Comparison of ENCODE assay signal across 19 cellular contexts in genomic region chr15:41783272-41783660, GRCh38. TPM values are rescaled to one million over a fixed set of nuclear protein-coding genes. Genes with fewer than 3 reads are reported as not detected.
DNase-seq lines count a peak whose midpoint lies in the region; ATAC-seq and TF ChIP-seq lines count a peak whose summit lies in the region.
"Had no signal": no experiment of that assay in that cellular context is flagged by ENCODE, and none has a peak within 500 bp of the region (broad histone marks: within the 10 kb centered on the region; RNA-seq: fewer than 3 reads in every experiment).

No MANE protein-coding gene starts in this region.

- H3K27me3 ChIP-seq in endodermal cell (ENCODE audit: control insufficient read depth, insufficient read depth, low read length, poor library complexity, severe bottlenecking): no peaks in the 10 kb centered on the region
- H3K27me3 ChIP-seq: BE2C had no signal

- H3K27ac ChIP-seq in endodermal cell (ENCODE audit: low read depth, low read length): no peak overlapping the region
- H3K27ac ChIP-seq: left ventricle myocardium inferior had no signal

- H3K4me3 ChIP-seq in endodermal cell (ENCODE audit: low read length): no peak overlapping the region
- H3K4me3 ChIP-seq: GM23338, left ventricle myocardium inferior, mucosa of descending colon, smooth muscle cell had no signal

- ATAC-seq in activated naive CD8-positive, alpha-beta T cell treated with anti-CD3 and anti-CD28 coated beads, Interleukin-2, amount 10 ng/mL, durations not matched to agents 7 days and 5 days (ENCODE audit: low read depth): no peak
- no peak for ATAC-seq in activated naive CD8-positive, alpha-beta T cell treated with anti-CD3 and anti-CD28 coated beads, Interleukin-2, amount 50 U/mL, for 24 hours
- ATAC-seq in HG03280 (IDR thresholded peaks at IDR 0.05; ENCODE audit: unreplicated experiment): no peak
- ATAC-seq: activated CD4-positive, alpha-beta T cell treated with anti-CD3 and anti-CD28 coated beads for 36 hours; mucosa of descending colon; Right ventricle myocardium inferior had no signal

- no peak overlapping the region for H3K4me3 Mint-ChIP-seq in activated naive CD8-positive, alpha-beta T cell treated with anti-CD3 and anti-CD28 coated beads, Interleukin-2, amount 10 ng/mL, durations not matched to agents 7 days and 5 days
- no peak overlapping the region for H3K4me3 Mint-ChIP-seq in activated naive CD8-positive, alpha-beta T cell treated with anti-CD3 and anti-CD28 coated beads, Interleukin-2, amount 50 U/mL, for 24 hours
- no peak overlapping the region for H3K4me3 Mint-ChIP-seq in endodermal cell
- H3K4me3 Mint-ChIP-seq in type B pancreatic cell: peak overlapping the region; percentile 2
- H3K4me3 Mint-ChIP-seq: activated CD4-positive, alpha-beta T cell treated with anti-CD3 and anti-CD28 coated beads for 36 hours; GM23338 had no signal

- H3K27ac Mint-ChIP-seq in activated naive CD8-positive, alpha-beta T cell treated with anti-CD3 and anti-CD28 coated beads, Interleukin-2, amount 10 ng/mL, durations not matched to agents 7 days and 5 days: peak overlapping the region; percentile 47
- no peak overlapping the region for H3K27ac Mint-ChIP-seq in activated naive CD8-positive, alpha-beta T cell treated with anti-CD3 and anti-CD28 coated beads, Interleukin-2, amount 50 U/mL, for 24 hours
- H3K27ac Mint-ChIP-seq in endodermal cell: peak overlapping the region; percentile 44
- H3K27ac Mint-ChIP-seq in type B pancreatic cell: no peak overlapping the region
- H3K27ac Mint-ChIP-seq: activated CD4-positive, alpha-beta T cell treated with anti-CD3 and anti-CD28 coated beads for 36 hours; GM23338 had no signal

- no peak for DNase-seq in activated naive CD8-positive, alpha-beta T cell treated with anti-CD3 and anti-CD28 coated beads, Interleukin-2, amount 10 ng/mL, durations not matched to agents 7 days and 5 days
- no peak for DNase-seq in activated naive CD8-positive, alpha-beta T cell treated with anti-CD3 and anti-CD28 coated beads, Interleukin-2, amount 50 U/mL, for 24 hours
- DNase-seq in endodermal cell (no peak), type B pancreatic cell (ENCODE audit: extremely low spot score, unreplicated experiment) (no peak), HT-29 (ENCODE audit: low spot score) (no peak)
- DNase-seq: activated CD4-positive, alpha-beta T cell treated with anti-CD3 and anti-CD28 coated beads for 36 hours; activated CD8-positive, alpha-beta memory T cell treated with anti-CD3 and anti-CD28 coated beads, Interleukin-2, amount 50 U/mL, for 4 hours; activated effector memory CD4-positive, alpha-beta T cell treated with Interleukin-2 at 50 U/mL for 16 hours; amniotic stem cell; BE2C; Calu3; left ventricle myocardium inferior; mucosa of descending colon; NCI-H524 treated with DMSO at 0.1 percent for 48 hours; stimulated activated CD4-positive, alpha-beta T cell treated with anti-CD3 and anti-CD28 coated beads, Interleukin-4, amount 100 ng/mL, for 1 hour had no signal

- peaks cover 26% of the 10 kb centered on the region for H3K4me1 Mint-ChIP-seq in activated naive CD8-positive, alpha-beta T cell treated with anti-CD3 and anti-CD28 coated beads, Interleukin-2, amount 10 ng/mL, durations not matched to agents 7 days and 5 days
- peaks cover 27% of the 10 kb centered on the region for H3K4me1 Mint-ChIP-seq in activated naive CD8-positive, alpha-beta T cell treated with anti-CD3 and anti-CD28 coated beads, Interleukin-2, amount 50 U/mL, for 24 hours
- peaks cover 36% of the 10 kb centered on the region for H3K4me1 Mint-ChIP-seq in endodermal cell
- H3K4me1 Mint-ChIP-seq in type B pancreatic cell (ENCODE audit: unreplicated experiment): peaks cover 29% of the 10 kb centered on the region

- POLR2A ChIA-PET in activated naive CD8-positive, alpha-beta T cell treated with anti-CD3 and anti-CD28 coated beads, Interleukin-2, amount 10 ng/mL, durations not matched to agents 7 days and 5 days (lab: Charles Lee): interaction anchor here (1.3 kb wide), 1 partner anchor 9 kb away, joined by 4 read pairs; the partner anchor contains the start of gene MAPKBP1

- H3K9me3 ChIP-seq in endodermal cell (ENCODE audit: control insufficient read depth, low read length): no peaks in the 10 kb centered on the region
- H3K9me3 ChIP-seq: BE2C, left ventricle myocardium inferior, mucosa of descending colon had no signal

- H3K9ac ChIP-seq in endodermal cell (ENCODE audit: extremely low read depth, low read length, poor library complexity, severe bottlenecking): no peak overlapping the region

- H3K27me3 Mint-ChIP-seq in activated naive CD8-positive, alpha-beta T cell treated with anti-CD3 and anti-CD28 coated beads, Interleukin-2, amount 10 ng/mL, durations not matched to agents 7 days and 5 days: no peaks in the 10 kb centered on the region
- H3K27me3 Mint-ChIP-seq in activated naive CD8-positive, alpha-beta T cell treated with anti-CD3 and anti-CD28 coated beads, Interleukin-2, amount 50 U/mL, for 24 hours: no peaks in the 10 kb centered on the region
- H3K27me3 Mint-ChIP-seq in endodermal cell (ENCODE audit: insufficient read depth) (no peaks in the 10 kb centered on the region), type B pancreatic cell (no peaks in the 10 kb centered on the region)
- H3K27me3 Mint-ChIP-seq: activated CD4-positive, alpha-beta T cell treated with anti-CD3 and anti-CD28 coated beads for 36 hours had no signal

- H3K4me1 ChIP-seq in endodermal cell (ENCODE audit: control insufficient read depth, insufficient read depth, low read length): peaks cover 18% of the 10 kb centered on the region

- no peaks in the 10 kb centered on the region for H3K9me3 Mint-ChIP-seq in activated naive CD8-positive, alpha-beta T cell treated with anti-CD3 and anti-CD28 coated beads, Interleukin-2, amount 10 ng/mL, durations not matched to agents 7 days and 5 days
- no peaks in the 10 kb centered on the region for H3K9me3 Mint-ChIP-seq in activated naive CD8-positive, alpha-beta T cell treated with anti-CD3 and anti-CD28 coated beads, Interleukin-2, amount 50 U/mL, for 24 hours
- H3K9me3 Mint-ChIP-seq in endodermal cell (no peaks in the 10 kb centered on the region), type B pancreatic cell (no peaks in the 10 kb centered on the region)
- H3K9me3 Mint-ChIP-seq: GM23338 had no signal

- H3K36me3 Mint-ChIP-seq in activated naive CD8-positive, alpha-beta T cell treated with anti-CD3 and anti-CD28 coated beads, Interleukin-2, amount 10 ng/mL, durations not matched to agents 7 days and 5 days: peaks cover 7% of the 10 kb centered on the region
- no peaks in the 10 kb centered on the region for H3K36me3 Mint-ChIP-seq in activated naive CD8-positive, alpha-beta T cell treated with anti-CD3 and anti-CD28 coated beads, Interleukin-2, amount 50 U/mL, for 24 hours (ENCODE audit: low read depth)
- H3K36me3 Mint-ChIP-seq in endodermal cell (ENCODE audit: low read depth): no peaks in the 10 kb centered on the region
- H3K36me3 Mint-ChIP-seq in type B pancreatic cell: peaks cover 10% of the 10 kb centered on the region

- H3K36me3 ChIP-seq in endodermal cell (ENCODE audit: control insufficient read depth, insufficient read depth, low read length): no peaks in the 10 kb centered on the region
- H3K36me3 ChIP-seq: BE2C, left ventricle myocardium inferior had no signal

- 80 to 94% methylated on average over 1 of the region's 1 CpG for WGBS in endodermal cell (ENCODE audit: insufficient coverage in 1 of 2, insufficient read length in 1 of 2), 2 experiments

- TF ChIP-seq CTCF in endodermal cell (conservative IDR thresholded peaks at IDR 0.05): no peak
- TF ChIP-seq CTCF in type B pancreatic cell (conservative IDR thresholded peaks at IDR 0.05): no peak

RNA-seq across cellular contexts. Expression of gene MAPKBP1, which starts 9.0 kb away (rescaled TPM):
- total RNA-seq in activated naive CD8-positive, alpha-beta T cell treated with anti-CD3 and anti-CD28 coated beads, Interleukin-2, amount 10 ng/mL, durations not matched to agents 7 days and 5 days: 10 to 100 TPM; 32.0 to 36.6 TPM
- total RNA-seq in endodermal cell (10 to 100 TPM; 16.7 to 26.3 TPM), type B pancreatic cell (ENCODE audit: low replicate concordance) (21.1 and 34.8 TPM in 2 replicates)
- 19.1 TPM for polyA plus RNA-seq in endodermal cell (2013, experiment 1 of 2)
- polyA plus RNA-seq in endodermal cell (2013, experiment 2 of 2): 15.9 TPM
- total RNA-seq in HT-29 (2014; rRNA removed; shearing (Covaris generic)): 13.1 and 15.4 TPM in 2 replicates

RNA-seq across cellular contexts. Expression of gene JMJD7, which starts 44.6 kb away (rescaled TPM):
- total RNA-seq in activated naive CD8-positive, alpha-beta T cell treated with anti-CD3 and anti-CD28 coated beads, Interleukin-2, amount 10 ng/mL, durations not matched to agents 7 days and 5 days: 10 to 100 TPM; 33.8 to 54.3 TPM
- 10 to 100 TPM; 18.4 to 22.1 TPM for total RNA-seq in endodermal cell
- 14.1 TPM for polyA plus RNA-seq in endodermal cell (2013, experiment 1 of 2)
- 11.3 TPM for polyA plus RNA-seq in endodermal cell (2013, experiment 2 of 2)
- total RNA-seq in type B pancreatic cell (ENCODE audit: low replicate concordance): 29.0 and 51.7 TPM in 2 replicates
- total RNA-seq in HT-29 (2014; rRNA removed; shearing (Covaris generic)): 14.1 and 16.2 TPM in 2 replicates

RNA-seq across cellular contexts. Expression of gene PLA2G4B, which starts 55.4 kb away (rescaled TPM):
- 10 to 100 TPM; 21.5 to 26.0 TPM for total RNA-seq in activated naive CD8-positive, alpha-beta T cell treated with anti-CD3 and anti-CD28 coated beads, Interleukin-2, amount 10 ng/mL, durations not matched to agents 7 days and 5 days
- 10 to 100 TPM in 1 of 2 donors, 1 to 10 TPM in 1; 6.9 to 10.1 TPM for total RNA-seq in endodermal cell
- polyA plus RNA-seq in endodermal cell (2013, experiment 1 of 2): 21.8 TPM
- polyA plus RNA-seq in endodermal cell (2013, experiment 2 of 2): 25.3 TPM
- total RNA-seq in type B pancreatic cell (ENCODE audit: low replicate concordance): 17.7 and 19.9 TPM in 2 replicates
- 3.7 and 4.6 TPM in 2 replicates for total RNA-seq in HT-29 (2014; rRNA removed; shearing (Covaris generic))

Comparison
In these comparisons a context has a peak if more than half of its experiments do, and no peak if none do; other contexts are left out.
1. H3K27ac Mint-ChIP-seq: peak in activated naive CD8-positive, alpha-beta T cell treated with anti-CD3 and anti-CD28 coated beads, Interleukin-2, amount 10 ng/mL, durations not matched to agents 7 days and 5 days (single experiment) and endodermal cell (single experiment); none in activated naive CD8-positive, alpha-beta T cell treated with anti-CD3 and anti-CD28 coated beads, Interleukin-2, amount 50 U/mL, for 24 hours (single experiment) and type B pancreatic cell (single experiment).